ENCODE assay signal across 8 cellular contexts in genomic region chrX:102720237-102721168, GRCh38. TPM values are rescaled to one million over a fixed set of nuclear protein-coding genes. Genes with fewer than 3 reads are reported as not detected.
DNase-seq lines count a peak whose midpoint lies in the region; ATAC-seq, FAIRE-seq and TF ChIP-seq lines count a peak whose summit lies in the region.

Gene GPRASP3, plus strand, starts transcription at chrX:102720743. Its CDS starts 28,253 bp downstream, at chrX:102748996.

- DNase-seq in BE2C, result peak; percentile 79
- DNase-seq in astrocyte (ENCODE audit: low read depth), result peak; percentile 66
- DNase-seq in hepatocyte (ENCODE audit: low spot score), result peak; percentile 75
- peak; percentile 90 for DNase-seq in sigmoid colon
- no peak for DNase-seq in foreskin melanocyte

- peak; percentile 91 for FAIRE-seq in astrocyte (lab: Jason Lieb, UNC)

- H3K9ac ChIP-seq in KMS-11, result peak within 1 kb of the TSS; percentile 12; the same call in 1 of the 2 replicates
- H3K9ac ChIP-seq in astrocyte (ENCODE audit: low read length), result peak within 1 kb of the TSS; percentile 89

- peak; percentile 97 for ATAC-seq in GM21367 (IDR thresholded peaks at IDR 0.05; ENCODE audit: unreplicated experiment)

- no peaks in the 10 kb centered on the region for H3K9me2 ChIP-seq in hepatocyte (replicated peaks; ENCODE audit: insufficient read depth)

- H3K36me3 Mint-ChIP-seq in T-helper 1 cell treated with Interleukin-12 subunit alpha and Interleukin-12 subunit beta and Interleukin-4 antibody, amounts not matched to agents 30 μg/mL and 1 μg/mL, for 36 hours (ENCODE audit: low read depth), result no peaks in the 10 kb centered on the region
- no peaks in the 10 kb centered on the region for H3K36me3 Mint-ChIP-seq in astrocyte (ENCODE audit: low read depth, unreplicated experiment)

- H3K27ac ChIP-seq in KMS-11 (no peak within 1 kb of the TSS), astrocyte (ENCODE audit: low read depth, low read length) (peak within 1 kb of the TSS; percentile 61), hepatocyte (peak within 1 kb of the TSS; percentile 64), sigmoid colon (peak within 1 kb of the TSS; percentile 57 to 75 (median 68))

- no peak for TF ChIP-seq POLR2A in sigmoid colon (IDR thresholded peaks at IDR 0.05)

- H3K4me2 ChIP-seq in KMS-11 (peak within 1 kb of the TSS; percentile 71), astrocyte (ENCODE audit: low read length) (peak within 1 kb of the TSS; percentile 96), hepatocyte (peak within 1 kb of the TSS; percentile 79)

- H3K4me3 ChIP-seq in BE2C (ENCODE audit: low read depth, low read length), result peak within 1 kb of the TSS; percentile 72
- H3K4me3 ChIP-seq in KMS-11 (IDR thresholded peaks at IDR 0.05; ENCODE audit: insufficient read depth, low read depth, low read length), result no peak within 1 kb of the TSS
- H3K4me3 ChIP-seq in astrocyte (ENCODE audit: insufficient read depth, low read depth, low read length), result peak within 1 kb of the TSS; percentile 75
- H3K4me3 ChIP-seq in hepatocyte, result peak within 1 kb of the TSS; percentile 29
- H3K4me3 ChIP-seq in sigmoid colon, result peak within 1 kb of the TSS; percentile 33 to 55 (median 50)

- TF ChIP-seq EP300 in sigmoid colon (IDR thresholded peaks at IDR 0.05), result no peak

- TF ChIP-seq CTCF in BE2C (IDR thresholded peaks at IDR 0.05; ENCODE audit: low read depth, low read length), result no peak
- no peak for TF ChIP-seq CTCF in KMS-11 (conservative IDR thresholded peaks at IDR 0.05; ENCODE audit: low read depth, low read length)
- no peak for TF ChIP-seq CTCF in astrocyte (IDR thresholded peaks at IDR 0.05; ENCODE audit: insufficient read depth, low read depth, low read length)
- no peak for TF ChIP-seq CTCF in hepatocyte (IDR thresholded peaks at IDR 0.05; ENCODE audit: poor library complexity)
- TF ChIP-seq CTCF in sigmoid colon (IDR thresholded peaks at IDR 0.05), result no peak

- H4K20me1 ChIP-seq in KMS-11 (ENCODE audit: insufficient read depth) (no peaks in the 10 kb centered on the region), astrocyte (ENCODE audit: insufficient read depth, low read length) (no peaks in the 10 kb centered on the region), hepatocyte (ENCODE audit: insufficient read depth, poor library complexity, severe bottlenecking) (no peaks in the 10 kb centered on the region)

- H3K4me1 ChIP-seq in BE2C (no peaks in the 10 kb centered on the region), KMS-11 (ENCODE audit: low read depth, poor library complexity, severe bottlenecking) (peaks cover 5% of the 10 kb centered on the region), astrocyte (ENCODE audit: insufficient read depth, low read length) (no peaks in the 10 kb centered on the region), hepatocyte (ENCODE audit: insufficient read depth) (no peaks in the 10 kb centered on the region), sigmoid colon (peaks cover 0 to 8% (median 3%) of the 10 kb centered on the region in 4 donors)

- H3K27me3 ChIP-seq in BE2C (no peaks in the 10 kb centered on the region), KMS-11 (ENCODE audit: insufficient read depth, low read depth) (no peaks in the 10 kb centered on the region), astrocyte (ENCODE audit: insufficient read depth, low read length) (no peaks in the 10 kb centered on the region), hepatocyte (no peaks in the 10 kb centered on the region), sigmoid colon (no peaks in the 10 kb centered on the region)

- no peaks in the 10 kb centered on the region for H3K9me3 Mint-ChIP-seq in T-helper 1 cell treated with Interleukin-12 subunit alpha and Interleukin-12 subunit beta and Interleukin-4 antibody, amounts not matched to agents 30 μg/mL and 1 μg/mL, for 36 hours
- H3K9me3 Mint-ChIP-seq in astrocyte (ENCODE audit: unreplicated experiment), result peaks cover 1% of the 10 kb centered on the region

- no peaks in the 10 kb centered on the region for H3K79me2 ChIP-seq in KMS-11 (ENCODE audit: insufficient read depth, low read depth)
- H3K79me2 ChIP-seq in astrocyte (ENCODE audit: insufficient read depth, low read length), result no peaks in the 10 kb centered on the region
- no peaks in the 10 kb centered on the region for H3K79me2 ChIP-seq in hepatocyte

- peak within 1 kb of the TSS; percentile 64 for H3K27ac Mint-ChIP-seq in T-helper 1 cell treated with Interleukin-12 subunit alpha and Interleukin-12 subunit beta and Interleukin-4 antibody, amounts not matched to agents 30 μg/mL and 1 μg/mL, for 36 hours
- H3K27ac Mint-ChIP-seq in astrocyte (ENCODE audit: unreplicated experiment), result peak within 1 kb of the TSS; percentile 58

- no peaks in the 10 kb centered on the region for H3K9me3 ChIP-seq in BE2C
- H3K9me3 ChIP-seq in astrocyte (ENCODE audit: insufficient read depth, low read depth, low read length), result no peaks in the 10 kb centered on the region
- no peaks in the 10 kb centered on the region for H3K9me3 ChIP-seq in hepatocyte (ENCODE audit: low read depth)
- H3K9me3 ChIP-seq in sigmoid colon, result no peaks in the 10 kb centered on the region

- 63% methylated on average over 31 of the region's 31 CpGs for WGBS in hepatocyte (ENCODE audit: low lambda C conversion rate, missing lambda C conversion rate)
- 3 to 6% methylated on average over 31 of the region's 31 CpGs for WGBS in sigmoid colon, 2 donors

- intact Hi-C loops in sigmoid colon (cut with DNase I), result loop anchor here (10.0 kb wide), 1 partner anchor 206 kb away; the partner anchor contains the start of gene TMSB15A

- H3K27me3 Mint-ChIP-seq in T-helper 1 cell treated with Interleukin-12 subunit alpha and Interleukin-12 subunit beta and Interleukin-4 antibody, amounts not matched to agents 30 μg/mL and 1 μg/mL, for 36 hours (ENCODE audit: low read depth), result no peaks in the 10 kb centered on the region
- H3K27me3 Mint-ChIP-seq in astrocyte (ENCODE audit: low read depth, unreplicated experiment), result no peaks in the 10 kb centered on the region

- peaks cover 8% of the 10 kb centered on the region for H3K4me1 Mint-ChIP-seq in T-helper 1 cell treated with Interleukin-12 subunit alpha and Interleukin-12 subunit beta and Interleukin-4 antibody, amounts not matched to agents 30 μg/mL and 1 μg/mL, for 36 hours (ENCODE audit: low read depth)
- peaks cover 5% of the 10 kb centered on the region for H3K4me1 Mint-ChIP-seq in astrocyte (ENCODE audit: low read depth, unreplicated experiment)

- H3K36me3 ChIP-seq in BE2C (no peaks in the 10 kb centered on the region), KMS-11 (ENCODE audit: insufficient read depth) (no peaks in the 10 kb centered on the region), astrocyte (ENCODE audit: insufficient read depth, low read length) (no peaks in the 10 kb centered on the region), hepatocyte (replicated peaks; ENCODE audit: insufficient read depth, low read depth) (no peaks in the 10 kb centered on the region), sigmoid colon (no peaks in the 10 kb centered on the region)

- H3K4me3 Mint-ChIP-seq in T-helper 1 cell treated with Interleukin-12 subunit alpha and Interleukin-12 subunit beta and Interleukin-4 antibody, amounts not matched to agents 30 μg/mL and 1 μg/mL, for 36 hours, result peak within 1 kb of the TSS; percentile 93
- H3K4me3 Mint-ChIP-seq in astrocyte (ENCODE audit: unreplicated experiment), result peak within 1 kb of the TSS; percentile 91

- peak within 1 kb of the TSS; percentile 83 for H2AFZ ChIP-seq in KMS-11 (ENCODE audit: low read depth)
- peak within 1 kb of the TSS; percentile 97 for H2AFZ ChIP-seq in astrocyte (ENCODE audit: low read depth, low read length)
- H2AFZ ChIP-seq in hepatocyte, result peak within 1 kb of the TSS; percentile 60

RNA-seq across cellular contexts. Expression of gene GPRASP3, which starts in this region (rescaled TPM):
- 2.7 TPM for polyA plus RNA-seq in BE2C (2012; ENCODE audit: insufficient read depth, insufficient read length, low read depth)
- 4.9 and 8.0 TPM in 2 replicates for total RNA-seq in astrocyte
- 5.9 and 7.5 TPM in 2 replicates for total RNA-seq in hepatocyte
- polyA plus RNA-seq in hepatocyte, result 1.8 and 3.0 TPM in 2 replicates
- 1 to 10 TPM; 4.5 to 8.6 (median 7.2) TPM for total RNA-seq in sigmoid colon
- 1 to 10 TPM in 2 of 3 donors, under 1 TPM in 1; 0.60 to 1.4 (median 1.2) TPM for polyA plus RNA-seq in sigmoid colon
